Comparison of ENCODE assay signal across 7 cellular contexts in the genomic region with DNA sequence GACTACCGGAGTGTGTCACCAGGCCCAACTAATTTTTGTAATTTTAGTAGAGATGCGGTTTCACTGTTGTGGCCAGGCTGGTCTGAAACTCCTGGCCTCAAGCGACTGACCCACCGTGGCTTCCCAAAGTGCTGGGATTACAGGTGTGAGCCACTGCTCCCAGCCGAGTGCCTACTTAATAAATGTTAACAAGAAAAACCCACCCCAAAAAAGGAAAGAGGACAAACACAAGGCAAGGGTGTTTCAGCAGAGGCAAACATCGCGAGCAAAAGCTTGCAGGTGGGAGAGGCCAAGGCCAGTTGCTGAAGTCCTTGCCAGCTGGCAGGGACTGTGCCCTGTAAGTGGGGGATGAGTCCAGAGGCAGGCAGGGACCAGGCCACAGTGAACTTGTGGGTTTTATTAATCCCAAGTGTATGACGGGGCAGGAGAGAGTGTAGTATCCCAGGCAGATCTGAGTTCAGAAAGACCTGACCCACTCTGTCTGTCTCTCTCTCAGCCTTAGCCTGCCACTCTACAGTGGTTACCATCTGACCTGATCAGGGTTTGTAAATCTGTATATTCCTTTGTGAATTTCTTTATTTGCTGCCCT. TPM values are rescaled to one million over a fixed set of nuclear protein-coding genes. Genes with fewer than 3 reads are reported as not detected.
DNase-seq lines count a peak whose midpoint lies in the region; ATAC-seq and TF ChIP-seq lines count a peak whose summit lies in the region.

No MANE protein-coding gene starts in this region.

- in situ Hi-C loops in GM23248 (cut with MboI) (no loop called here), gastrocnemius medialis (cut with MboI; ENCODE audit: low sequenced_read_pairs in 4 of 4) (no loop called here)

- H3K4me3 ChIP-seq in GM23248 (no peak overlapping the region), OCI-LY1 (ENCODE audit: low read depth, low read length, poor library complexity, severe bottlenecking) (no peak overlapping the region), gastrocnemius medialis (no peak overlapping the region)

- H3K36me3 ChIP-seq in GM23248 (ENCODE audit: low read depth), result peaks cover 10% of the 10 kb centered on the region
- peaks cover 19% of the 10 kb centered on the region for H3K36me3 ChIP-seq in OCI-LY1 (ENCODE audit: insufficient read depth, low read length)
- H3K36me3 ChIP-seq in gastrocnemius medialis, result peaks cover 0 to 7% of the 10 kb centered on the region in 2 donors

- H4K20me1 ChIP-seq in GM23248 (ENCODE audit: insufficient read depth) (no peaks in the 10 kb centered on the region), OCI-LY1 (ENCODE audit: insufficient read depth, low read length) (no peaks in the 10 kb centered on the region)

- 0 out of 2 replicates have a peak, but pooled peaks cover 3% of the 10 kb centered on the region for H3K4me1 ChIP-seq in GM23248 (ENCODE audit: insufficient read depth)
- H3K4me1 ChIP-seq in OCI-LY1 (ENCODE audit: insufficient read depth, low read length, severe bottlenecking), result peaks cover 32% of the 10 kb centered on the region
- H3K4me1 ChIP-seq in gastrocnemius medialis, result peaks cover 9 to 11% of the 10 kb centered on the region in 2 donors

- intact Hi-C loops in gastrocnemius medialis (cut with DNase I; ENCODE audit: low total_unique reads), result no loop called here

- H3K9me2 ChIP-seq in GM23248 (ENCODE audit: insufficient read depth) (no peaks in the 10 kb centered on the region), OCI-LY1 (ENCODE audit: low read depth, low read length) (no peaks in the 10 kb centered on the region)

- no peaks in the 10 kb centered on the region for H3K9me3 ChIP-seq in GM23248 (ENCODE audit: low read depth)
- no peaks in the 10 kb centered on the region for H3K9me3 ChIP-seq in OCI-LY1 (ENCODE audit: low read length)
- H3K9me3 ChIP-seq in gastrocnemius medialis, result no peaks in the 10 kb centered on the region

- WGBS in GM23248 (ENCODE audit: low coverage in 1 of 2, low lambda C conversion rate in 2 of 2, missing lambda C conversion rate in 2 of 2), 2 experiments, result 65 to 69% methylated on average over 8 of the region's 8 CpGs

- H3F3A ChIP-seq in GM23248 (ENCODE audit: insufficient read depth), result peaks cover 19% of the 10 kb centered on the region
- peaks cover 14% of the 10 kb centered on the region for H3F3A ChIP-seq in OCI-LY1 (ENCODE audit: insufficient read depth, low read length)

- TF ChIP-seq POLR2A in erythroblast (IDR thresholded peaks at IDR 0.05; ENCODE audit: low read length) (peak; percentile 42), gastrocnemius medialis (IDR thresholded peaks at IDR 0.05) (no peak)

- DNase-seq in GM23248, result peak; percentile 52
- no peak for DNase-seq in erythroblast (lab: John Stamatoyannopoulos, UW)
- DNase-seq in gastrocnemius medialis, result peak in 1 of 2 donors; percentile 56
- no peak for DNase-seq in pons (ENCODE audit: low spot score)

- peak; percentile 24 to 53 for ATAC-seq in gastrocnemius medialis
- ATAC-seq in HG02642 (IDR thresholded peaks at IDR 0.05; ENCODE audit: poor library complexity, unreplicated experiment), result no peak
- ATAC-seq in HG03520 (IDR thresholded peaks at IDR 0.05; ENCODE audit: unreplicated experiment), result no peak

- H3K4me2 ChIP-seq in GM23248 (ENCODE audit: unreplicated experiment), result no peak overlapping the region
- H3K4me2 ChIP-seq in OCI-LY1 (ENCODE audit: low read length), result peak overlapping the region; percentile 28; the same call in 1 of the 2 replicates

- H3K9ac ChIP-seq in GM23248 (no peak overlapping the region), OCI-LY1 (ENCODE audit: low read length) (0 out of 2 replicates have a peak overlapping the region, but pooled peaks have one; percentile 1)

- H2AFZ ChIP-seq in GM23248, result no peak overlapping the region
- H2AFZ ChIP-seq in OCI-LY1 (ENCODE audit: low read length), result no peak overlapping the region

- peaks cover 15% of the 10 kb centered on the region; the same call in 1 of the 2 replicates for H3K79me2 ChIP-seq in GM23248 (ENCODE audit: insufficient read depth)
- H3K79me2 ChIP-seq in OCI-LY1 (ENCODE audit: insufficient read depth, low read length), result no peaks in the 10 kb centered on the region

- no peaks in the 10 kb centered on the region for H3K27me3 ChIP-seq in GM23248 (replicated peaks; ENCODE audit: insufficient read depth)
- H3K27me3 ChIP-seq in OCI-LY1 (ENCODE audit: insufficient read depth, low read length), result no peaks in the 10 kb centered on the region
- H3K27me3 ChIP-seq in gastrocnemius medialis, result no peaks in the 10 kb centered on the region

- no peak overlapping the region for H3K27ac ChIP-seq in GM23248
- peak overlapping the region; percentile 86 for H3K27ac ChIP-seq in OCI-LY1 (ENCODE audit: low read depth, low read length, poor library complexity, severe bottlenecking)
- peak overlapping the region in 3 of 4 donors; percentile 6 to 23 (median 10) for H3K27ac ChIP-seq in gastrocnemius medialis

- TF ChIP-seq CTCF in OCI-LY1 (IDR thresholded peaks at IDR 0.05; ENCODE audit: low read length) (no peak), gastrocnemius medialis (IDR thresholded peaks at IDR 0.05 in 4 of 5, conservative IDR thresholded peaks at IDR 0.05 in 1 of 5) (no peak)

RNA-seq across cellular contexts. Expression of gene FPGS, which starts 6.4 kb away (rescaled TPM):
- 67.7 and 80.4 TPM in 2 replicates for total RNA-seq in GM23248 (2014; rRNA removed; shearing (Covaris generic))
- 60.2 and 71.4 TPM in 2 replicates for polyA plus RNA-seq in GM23248 (2016; fragmentation: Nextera tagmentation; extraction: Ambion mirVana)
- total RNA-seq in gastrocnemius medialis, result 10 to 100 TPM; 36.4 to 87.6 (median 47.7) TPM

RNA-seq across cellular contexts. Expression of gene CDK9, which starts 10.5 kb away (rescaled TPM):
- total RNA-seq in GM23248 (2014; rRNA removed; shearing (Covaris generic)), result 43.7 and 59.8 TPM in 2 replicates
- polyA plus RNA-seq in GM23248 (2016; fragmentation: Nextera tagmentation; extraction: Ambion mirVana), result 58.9 and 59.7 TPM in 2 replicates
- 10 to 100 TPM; 50.3 to 71.2 (median 51.2) TPM for total RNA-seq in gastrocnemius medialis

RNA-seq across cellular contexts. Expression of gene SH2D3C, which starts 17.9 kb away (rescaled TPM):
- not detected in 2 replicates for total RNA-seq in GM23248 (2014; rRNA removed; shearing (Covaris generic))
- not detected in 2 replicates for polyA plus RNA-seq in GM23248 (2016; fragmentation: Nextera tagmentation; extraction: Ambion mirVana)
- 1 to 10 TPM; 4.7 to 8.1 (median 5.2) TPM for total RNA-seq in gastrocnemius medialis

RNA-seq across cellular contexts. Expression of gene ENG, which starts 58.1 kb away (rescaled TPM):
- total RNA-seq in GM23248 (2014; rRNA removed; shearing (Covaris generic)), result 54.5 and 57.4 TPM in 2 replicates
- 226 and 232 TPM in 2 replicates for polyA plus RNA-seq in GM23248 (2016; fragmentation: Nextera tagmentation; extraction: Ambion mirVana)
- 10 to 100 TPM; 27.4 to 49.8 (median 32.6) TPM for total RNA-seq in gastrocnemius medialis

Comparison
In these comparisons a context has a peak if more than half of its experiments do, and no peak if none do; other contexts are left out.
1. ATAC-seq: peak in gastrocnemius medialis (2 of 2); none in HG02642 (single experiment) and HG03520 (single experiment).